11 cellular contexts compared by ENCODE assay signal in genomic region chr2:128092656-128093055, GRCh38. TPM values are rescaled to one million over a fixed set of nuclear protein-coding genes. Genes with fewer than 3 reads are reported as not detected.
DNase-seq lines count a peak whose midpoint lies in the region; ATAC-seq and TF ChIP-seq lines count a peak whose summit lies in the region.
"Had no signal": no experiment of that assay in that cellular context is flagged by ENCODE, and none has a peak within 500 bp of the region (broad histone marks: within the 10 kb centered on the region; RNA-seq: fewer than 3 reads in every experiment).

No MANE protein-coding gene starts in this region.

- H3K9me3 Mint-ChIP-seq in stimulated activated naive CD8-positive, alpha-beta T cell treated with anti-CD3 and anti-CD28 coated beads, Interleukin-15, Interleukin-2, amounts not matched to agents 100 ng/mL and 50 ng/mL, for 24 hours, result no peaks in the 10 kb centered on the region
- H3K9me3 Mint-ChIP-seq in T-helper 2 cell treated with Interferon-gamma antibody and Interleukin-4, amounts not matched to agents 5 μg/mL and 100 μg/mL, for 36 hours, result no peaks in the 10 kb centered on the region
- H3K9me3 Mint-ChIP-seq in stimulated activated memory B cell treated with anti-CD40 and anti-IgM and Interleukin-4, amounts not matched to agents 10 μg/mL and 1 μg/mL and 100 μg/mL, for 72 hours, result no peaks in the 10 kb centered on the region

- no peaks in the 10 kb centered on the region for H3K9me3 ChIP-seq in fibroblast of lung (ENCODE audit: control insufficient read depth, insufficient read depth, low read depth, low read length)
- H3K9me3 ChIP-seq: stomach had no signal

- H3K27ac ChIP-seq in fibroblast of lung (ENCODE audit: insufficient read depth, low read length), result no peak overlapping the region
- H3K27ac ChIP-seq: coronary artery had no signal

- no peak overlapping the region for H3K27ac Mint-ChIP-seq in stimulated activated naive CD8-positive, alpha-beta T cell treated with anti-CD3 and anti-CD28 coated beads, Interleukin-15, Interleukin-2, amounts not matched to agents 100 ng/mL and 50 ng/mL, for 24 hours
- peak overlapping the region; percentile 36 for H3K27ac Mint-ChIP-seq in T-helper 2 cell treated with Interferon-gamma antibody and Interleukin-4, amounts not matched to agents 5 μg/mL and 100 μg/mL, for 36 hours
- no peak overlapping the region for H3K27ac Mint-ChIP-seq in stimulated activated memory B cell treated with anti-CD40 and anti-IgM and Interleukin-4, amounts not matched to agents 10 μg/mL and 1 μg/mL and 100 μg/mL, for 72 hours

- peaks cover 57% of the 10 kb centered on the region for H3K79me2 ChIP-seq in fibroblast of lung (ENCODE audit: control insufficient read depth, insufficient read depth, low read length)

- peak overlapping the region in 2 of 4 experiments; percentile 23 to 93 for H3K4me3 ChIP-seq in fibroblast of lung (replicated peaks in 1 of 4; ENCODE audit: control extremely low read depth in 1 of 4, insufficient read depth in 1 of 4, low read depth in 3 of 4, low read length in 4 of 4)

- H3K4me1 ChIP-seq in fibroblast of lung (ENCODE audit: control insufficient read depth, extremely low read depth, insufficient read depth, low read length), result no peaks in the 10 kb centered on the region

- peak overlapping the region; percentile 96 for H3K4me3 Mint-ChIP-seq in stimulated activated naive CD8-positive, alpha-beta T cell treated with anti-CD3 and anti-CD28 coated beads, Interleukin-15, Interleukin-2, amounts not matched to agents 100 ng/mL and 50 ng/mL, for 24 hours
- peak overlapping the region; percentile 91 for H3K4me3 Mint-ChIP-seq in T-helper 2 cell treated with Interferon-gamma antibody and Interleukin-4, amounts not matched to agents 5 μg/mL and 100 μg/mL, for 36 hours
- H3K4me3 Mint-ChIP-seq in stimulated activated memory B cell treated with anti-CD40 and anti-IgM and Interleukin-4, amounts not matched to agents 10 μg/mL and 1 μg/mL and 100 μg/mL, for 72 hours, result no peak overlapping the region

- peak overlapping the region; percentile 97 for H3K4me2 ChIP-seq in fibroblast of lung (ENCODE audit: extremely low read depth, insufficient read depth, low read length)

- H3K9ac ChIP-seq in fibroblast of lung (ENCODE audit: insufficient read depth, low read length), result no peak overlapping the region

- no peaks in the 10 kb centered on the region for H3K36me3 ChIP-seq in fibroblast of lung (ENCODE audit: control insufficient read depth, insufficient read depth, low read length)

- H3K4me1 Mint-ChIP-seq in stimulated activated naive CD8-positive, alpha-beta T cell treated with anti-CD3 and anti-CD28 coated beads, Interleukin-15, Interleukin-2, amounts not matched to agents 100 ng/mL and 50 ng/mL, for 24 hours (ENCODE audit: low read depth), result peaks cover 51% of the 10 kb centered on the region
- H3K4me1 Mint-ChIP-seq in T-helper 2 cell treated with Interferon-gamma antibody and Interleukin-4, amounts not matched to agents 5 μg/mL and 100 μg/mL, for 36 hours (ENCODE audit: low read depth), result peaks cover 42% of the 10 kb centered on the region
- H3K4me1 Mint-ChIP-seq in stimulated activated memory B cell treated with anti-CD40 and anti-IgM and Interleukin-4, amounts not matched to agents 10 μg/mL and 1 μg/mL and 100 μg/mL, for 72 hours, result peaks cover 29% of the 10 kb centered on the region

- H3K27me3 Mint-ChIP-seq in stimulated activated naive CD8-positive, alpha-beta T cell treated with anti-CD3 and anti-CD28 coated beads, Interleukin-15, Interleukin-2, amounts not matched to agents 100 ng/mL and 50 ng/mL, for 24 hours, result no peaks in the 10 kb centered on the region
- H3K27me3 Mint-ChIP-seq in T-helper 2 cell treated with Interferon-gamma antibody and Interleukin-4, amounts not matched to agents 5 μg/mL and 100 μg/mL, for 36 hours (ENCODE audit: low read depth), result no peaks in the 10 kb centered on the region
- H3K27me3 Mint-ChIP-seq in stimulated activated memory B cell treated with anti-CD40 and anti-IgM and Interleukin-4, amounts not matched to agents 10 μg/mL and 1 μg/mL and 100 μg/mL, for 72 hours, result no peaks in the 10 kb centered on the region

- H4K20me1 ChIP-seq in fibroblast of lung (ENCODE audit: control insufficient read depth, extremely low read depth, insufficient read depth, low read length), result no peaks in the 10 kb centered on the region

- ATAC-seq in stimulated activated naive CD8-positive, alpha-beta T cell treated with anti-CD3 and anti-CD28 coated beads, Interleukin-15, Interleukin-2, amounts not matched to agents 100 U/mL and 50 U/mL, for 24 hours, result no peak
- ATAC-seq in stimulated activated memory B cell treated with anti-CD40 and anti-IgM and Interleukin-4, amounts not matched to agents 10 μg/mL and 1 μg/mL and 100 μg/mL, for 72 hours, result no peak

- no peak for TF ChIP-seq CTCF in fibroblast of lung (conservative IDR thresholded peaks at IDR 0.05 in 1 of 2, IDR thresholded peaks at IDR 0.05 in 1 of 2; ENCODE audit: low read depth in 1 of 2, low read length in 2 of 2)

- no peak for DNase-seq in stimulated activated naive CD8-positive, alpha-beta T cell treated with anti-CD3 and anti-CD28 coated beads, Interleukin-15, Interleukin-2, amounts not matched to agents 100 U/mL and 50 U/mL, for 24 hours
- no peak for DNase-seq in T-helper 2 cell treated with Interferon-gamma antibody and Interleukin-4, amounts not matched to agents 5 μg/mL and 100 μg/mL, for 36 hours (ENCODE audit: low spot score)
- DNase-seq in fibroblast of lung (ENCODE audit: low read depth in 2 of 2) (no peak), NCI-H2171 (lab: John Stamatoyannopoulos, UW) (no peak), H4 (ENCODE audit: low spot score) (no peak), COLO829 (ENCODE audit: low spot score) (no peak)
- DNase-seq: stimulated activated CD4-positive, alpha-beta T cell treated with anti-CD3 and anti-CD28 coated beads, Interleukin-15, amount 100 ng/mL, for 24 hours; stomach had no signal

- no peak overlapping the region for H2AFZ ChIP-seq in fibroblast of lung (ENCODE audit: low read length)

- H3K36me3 Mint-ChIP-seq in stimulated activated naive CD8-positive, alpha-beta T cell treated with anti-CD3 and anti-CD28 coated beads, Interleukin-15, Interleukin-2, amounts not matched to agents 100 ng/mL and 50 ng/mL, for 24 hours (ENCODE audit: low read depth), result peaks cover 23% of the 10 kb centered on the region
- peaks cover 33% of the 10 kb centered on the region for H3K36me3 Mint-ChIP-seq in T-helper 2 cell treated with Interferon-gamma antibody and Interleukin-4, amounts not matched to agents 5 μg/mL and 100 μg/mL, for 36 hours (ENCODE audit: low read depth)
- peaks cover 11% of the 10 kb centered on the region for H3K36me3 Mint-ChIP-seq in stimulated activated memory B cell treated with anti-CD40 and anti-IgM and Interleukin-4, amounts not matched to agents 10 μg/mL and 1 μg/mL and 100 μg/mL, for 72 hours

- H3K27me3 ChIP-seq in fibroblast of lung (ENCODE audit: control insufficient read depth, insufficient read depth, low read length), result no peaks in the 10 kb centered on the region
- H3K27me3 ChIP-seq: stomach had no signal

RNA-seq across cellular contexts. Expression of gene UGGT1, which starts 1.7 kb away (rescaled TPM):
- 62.1 and 87.9 TPM in 2 replicates for total RNA-seq in fibroblast of lung
- 58.1 and 59.3 TPM in 2 replicates for polyA plus RNA-seq in fibroblast of lung
- polyA plus RNA-seq in fibroblast of lung (2012), result 31.8 and 39.4 TPM in 2 replicates
- 19.8 and 26.9 TPM in 2 replicates for polyA minus RNA-seq in fibroblast of lung (ENCODE audit: low replicate concordance)
- total RNA-seq in H4 (2014; rRNA removed; shearing (Covaris generic)), result 39.9 and 45.6 TPM in 2 replicates
